In genomic region chr1:150753416-150753815, GRCh38 we compare ENCODE assay signal across 28 cellular contexts. TPM values are rescaled to one million over a fixed set of nuclear protein-coding genes. Genes with fewer than 3 reads are reported as not detected.
A peak's percentile ranks its signal among the peaks of the same experiment; 100 is the strongest.
DNase-seq lines count a peak whose midpoint lies in the region; ATAC-seq and TF ChIP-seq lines count a peak whose summit lies in the region.
"Had no signal": no experiment of that assay in that cellular context is flagged by ENCODE, and none has a peak within 500 bp of the region (broad histone marks: within the 10 kb centered on the region; RNA-seq: fewer than 3 reads in every experiment).

No MANE protein-coding gene starts in this region.

- in situ Hi-C loops in transverse colon (cut with MboI; ENCODE audit: low pct_ligation_motif_present in 1 of 4, low pct_unique_long_range_greater_than_20kb in 1 of 4, low sequenced_read_pairs in 3 of 4), result no loop called here

- H3K36me3 ChIP-seq in colonic mucosa (no peaks in the 10 kb centered on the region), mucosa of rectum (ENCODE audit: control insufficient read depth in 2 of 2, insufficient read depth in 2 of 2, low read length in 2 of 2) (peaks cover 35 to 43% of the 10 kb centered on the region in 2 donors), transverse colon (peaks cover 0 to 39% (median 7%) of the 10 kb centered on the region in 4 donors)
- H3K36me3 ChIP-seq: HAP-1 had no signal

- H3K27ac ChIP-seq in colonic mucosa, result peak overlapping the region; percentile 71
- peak overlapping the region; percentile 75 to 84 for H3K27ac ChIP-seq in mucosa of rectum (ENCODE audit: low read depth in 2 of 2, low read length in 2 of 2)
- H3K27ac ChIP-seq in transverse colon, result peak overlapping the region; percentile 54 to 83 (median 75)
- H3K27ac ChIP-seq: PC-9, SJCRH30 had no signal

- H3K4me3 ChIP-seq in colonic mucosa, result no peak overlapping the region
- no peak overlapping the region for H3K4me3 ChIP-seq in mucosa of rectum (ENCODE audit: low read length in 2 of 2)
- H3K4me3 ChIP-seq in transverse colon, result no peak overlapping the region
- H3K4me3 ChIP-seq: HAP-1, PC-9, SJCRH30 had no signal

- intact Hi-C loops in colonic mucosa (cut with DNase I), result no loop called here
- intact Hi-C loops in transverse colon (cut with DNase I; ENCODE audit: low total_unique reads), result no loop called here
- intact Hi-C loops in natural killer cell (cut with micrococcal nuclease), result no loop called here

- H3K27ac Mint-ChIP-seq in activated naive CD8-positive, alpha-beta T cell treated with anti-CD3 and anti-CD28 coated beads, Interleukin-2, amount 50 U/mL, for 24 hours, result peak overlapping the region; percentile 27
- no peak overlapping the region for H3K27ac Mint-ChIP-seq in activated naive CD8-positive, alpha-beta T cell treated with anti-CD3 and anti-CD28 coated beads for 36 hours
- H3K27ac Mint-ChIP-seq in immature natural killer cell (no peak overlapping the region), natural killer cell (no peak overlapping the region)

- 64% methylated on average over 2 of the region's 2 CpGs; no CpG with 5 or more reads in 1 of the 2 donors for WGBS in transverse colon (ENCODE audit: low coverage in 1 of 2), 2 donors

- H3K4me1 Mint-ChIP-seq in activated naive CD8-positive, alpha-beta T cell treated with anti-CD3 and anti-CD28 coated beads, Interleukin-2, amount 50 U/mL, for 24 hours, result no peaks in the 10 kb centered on the region
- H3K4me1 Mint-ChIP-seq in activated naive CD8-positive, alpha-beta T cell treated with anti-CD3 and anti-CD28 coated beads for 36 hours, result no peaks in the 10 kb centered on the region
- no peaks in the 10 kb centered on the region for H3K4me1 Mint-ChIP-seq in immature natural killer cell
- H3K4me1 Mint-ChIP-seq in natural killer cell, result no peaks in the 10 kb centered on the region

- TF ChIP-seq CTCF in colonic mucosa (IDR thresholded peaks at IDR 0.05) (no peak), transverse colon (IDR thresholded peaks at IDR 0.05) (no peak), natural killer cell (IDR thresholded peaks at IDR 0.05) (no peak)

- H3K9me3 Mint-ChIP-seq in activated naive CD8-positive, alpha-beta T cell treated with anti-CD3 and anti-CD28 coated beads, Interleukin-2, amount 50 U/mL, for 24 hours, result no peaks in the 10 kb centered on the region
- H3K9me3 Mint-ChIP-seq in activated naive CD8-positive, alpha-beta T cell treated with anti-CD3 and anti-CD28 coated beads for 36 hours, result no peaks in the 10 kb centered on the region
- no peaks in the 10 kb centered on the region for H3K9me3 Mint-ChIP-seq in immature natural killer cell
- H3K9me3 Mint-ChIP-seq in natural killer cell, result no peaks in the 10 kb centered on the region

- no peaks in the 10 kb centered on the region for H3K27me3 Mint-ChIP-seq in activated naive CD8-positive, alpha-beta T cell treated with anti-CD3 and anti-CD28 coated beads, Interleukin-2, amount 50 U/mL, for 24 hours
- H3K27me3 Mint-ChIP-seq in activated naive CD8-positive, alpha-beta T cell treated with anti-CD3 and anti-CD28 coated beads for 36 hours, result no peaks in the 10 kb centered on the region
- H3K27me3 Mint-ChIP-seq in immature natural killer cell (ENCODE audit: low read depth in 3 of 3), result no peaks in the 10 kb centered on the region
- no peaks in the 10 kb centered on the region for H3K27me3 Mint-ChIP-seq in natural killer cell (ENCODE audit: low read depth in 2 of 2)

- no peaks in the 10 kb centered on the region for H3K27me3 ChIP-seq in colonic mucosa
- no peaks in the 10 kb centered on the region for H3K27me3 ChIP-seq in mucosa of rectum (ENCODE audit: control insufficient read depth in 2 of 2, insufficient read depth in 2 of 2, low read length in 2 of 2)
- H3K27me3 ChIP-seq in transverse colon, result no peaks in the 10 kb centered on the region
- H3K27me3 ChIP-seq: SJCRH30 had no signal

- no peaks in the 10 kb centered on the region for H3K4me1 ChIP-seq in colonic mucosa
- H3K4me1 ChIP-seq in mucosa of rectum (ENCODE audit: control insufficient read depth in 2 of 2, insufficient read depth in 2 of 2, low read length in 2 of 2), result peaks cover 5 to 40% of the 10 kb centered on the region in 2 donors
- H3K4me1 ChIP-seq in transverse colon, result peaks cover 0 to 41% (median 16%) of the 10 kb centered on the region in 4 donors
- H3K4me1 ChIP-seq: SJCRH30 had no signal

- H3K9ac ChIP-seq in colonic mucosa (ENCODE audit: low read depth in 2 of 2, low read length in 2 of 2), result peak overlapping the region in 1 of 2 donors; percentile 55
- H3K9ac ChIP-seq in mucosa of rectum (ENCODE audit: low read depth in 1 of 2, low read length in 2 of 2), result peak overlapping the region in 1 of 2 donors; percentile 50

- peak; percentile 31 for TF ChIP-seq POLR2A in transverse colon (IDR thresholded peaks at IDR 0.05)

- peaks cover 16% of the 10 kb centered on the region for H3K36me3 Mint-ChIP-seq in activated naive CD8-positive, alpha-beta T cell treated with anti-CD3 and anti-CD28 coated beads, Interleukin-2, amount 50 U/mL, for 24 hours (ENCODE audit: low read depth)
- H3K36me3 Mint-ChIP-seq in activated naive CD8-positive, alpha-beta T cell treated with anti-CD3 and anti-CD28 coated beads for 36 hours, result peaks cover 8% of the 10 kb centered on the region
- peaks cover 28 to 50% (median 32%) of the 10 kb centered on the region in 3 donors for H3K36me3 Mint-ChIP-seq in immature natural killer cell
- peaks cover 10% of the 10 kb centered on the region for H3K36me3 Mint-ChIP-seq in natural killer cell

- no peaks in the 10 kb centered on the region for H3K9me3 ChIP-seq in colonic mucosa
- no peaks in the 10 kb centered on the region for H3K9me3 ChIP-seq in mucosa of rectum (ENCODE audit: control insufficient read depth in 2 of 2, low read length in 2 of 2)
- H3K9me3 ChIP-seq in transverse colon, result no peaks in the 10 kb centered on the region
- H3K9me3 ChIP-seq: HAP-1, SJCRH30 had no signal

- TF ChIP-seq EP300 in transverse colon (IDR thresholded peaks at IDR 0.05; ENCODE audit: low read depth), result no peak

- no peak for ATAC-seq in activated naive CD8-positive, alpha-beta T cell treated with anti-CD3 and anti-CD28 coated beads, Interleukin-2, amount 50 U/mL, for 24 hours
- no peak for ATAC-seq in GM21390 (IDR thresholded peaks at IDR 0.05; ENCODE audit: unreplicated experiment)
- ATAC-seq in natural killer cell, result no peak
- ATAC-seq: Right ventricle myocardium inferior, SK-N-SH treated with all-trans-retinoic acid at 6 μM for 48 hours had no signal

- H3K4me3 Mint-ChIP-seq in activated naive CD8-positive, alpha-beta T cell treated with anti-CD3 and anti-CD28 coated beads, Interleukin-2, amount 50 U/mL, for 24 hours, result no peak overlapping the region
- H3K4me3 Mint-ChIP-seq in activated naive CD8-positive, alpha-beta T cell treated with anti-CD3 and anti-CD28 coated beads for 36 hours, result no peak overlapping the region
- H3K4me3 Mint-ChIP-seq in immature natural killer cell (no peak overlapping the region), natural killer cell (no peak overlapping the region)

- no peak for DNase-seq in activated naive CD8-positive, alpha-beta T cell treated with anti-CD3 and anti-CD28 coated beads, Interleukin-2, amount 50 U/mL, for 24 hours
- no peak for DNase-seq in activated naive CD8-positive, alpha-beta T cell treated with anti-CD3 and anti-CD28 coated beads for 36 hours
- DNase-seq in colonic mucosa (peak; percentile 56), transverse colon (peak; percentile 30), immature natural killer cell (no peak), natural killer cell (no peak)
- DNase-seq: Calu3; DMS79 treated with DMSO at 0.1 percent for 48 hours; GF-D8; KG1; NCI-H1092; NCI-H1417 treated with DMSO at 0.1 percent for 48 hours; NCI-H1694 treated with DMSO at 0.1 percent for 48 hours; NCI-H2081; NCI-H2171 treated with DMSO at 0.1 percent for 48 hours; NCI-H345; NCI-H526; NCI-H82; NK-92 treated with Interleukin-12 subunit alpha and Interleukin-12 subunit beta, amount 100 ng/mL, for 24 hours; PC-9; SJCRH30 had no signal

RNA-seq across cellular contexts. Expression of gene CTSS, which starts 12.2 kb away (rescaled TPM):
- 10 to 100 TPM; 38.5 to 38.9 TPM for total RNA-seq in activated naive CD8-positive, alpha-beta T cell treated with anti-CD3 and anti-CD28 coated beads for 36 hours
- total RNA-seq in colonic mucosa (100 to 1,000 TPM; 210 to 554 TPM), transverse colon (100 to 1,000 TPM; 235 to 454 (median 330) TPM), natural killer cell (100 to 1,000 TPM; 169 to 245 (median 229) TPM)
- 100 to 1,000 TPM; 162 to 235 (median 177) TPM for polyA plus RNA-seq in immature natural killer cell

RNA-seq across cellular contexts. Expression of gene HORMAD1, which starts 32.7 kb away (rescaled TPM):
- not detected for total RNA-seq in activated naive CD8-positive, alpha-beta T cell treated with anti-CD3 and anti-CD28 coated beads for 36 hours
- total RNA-seq in colonic mucosa (1 to 10 TPM in 1 of 2 donors, not detected in 1; 1.1 TPM), transverse colon (1 to 10 TPM in 1 of 4 donors, under 1 TPM in 1, not detected in 2; 0.41 to 1.6 TPM), natural killer cell (under 1 TPM in 2 of 3 donors, not detected in 1; 0.57 to 0.65 TPM)
- not detected for polyA plus RNA-seq in immature natural killer cell
- total RNA-seq: A172, Calu3, PC-9, Right ventricle myocardium inferior, RPMI7951 had no signal

RNA-seq across cellular contexts. Expression of gene CTSK, which starts 54.6 kb away (rescaled TPM):
- total RNA-seq in activated naive CD8-positive, alpha-beta T cell treated with anti-CD3 and anti-CD28 coated beads for 36 hours, result 1 to 10 TPM; 2.4 to 2.6 TPM
- total RNA-seq in colonic mucosa (10 to 100 TPM; 11.4 to 33.6 TPM), transverse colon (10 to 100 TPM; 13.3 to 53.2 (median 35.8) TPM), natural killer cell (10 to 100 TPM in 1 of 3 donors, 1 to 10 TPM in 2; 9.1 to 11.0 (median 9.1) TPM)
- 1 to 10 TPM in 1 of 3 donors, not detected in 2; 1.1 TPM for polyA plus RNA-seq in immature natural killer cell

RNA-seq across cellular contexts. Expression of gene GOLPH3L, which starts 56.5 kb away (rescaled TPM):
- 10 to 100 TPM; 15.2 to 15.8 TPM for total RNA-seq in activated naive CD8-positive, alpha-beta T cell treated with anti-CD3 and anti-CD28 coated beads for 36 hours
- 100 to 1,000 TPM in 1 of 2 donors, 10 to 100 TPM in 1; 70.0 to 101 TPM for total RNA-seq in colonic mucosa
- 10 to 100 TPM; 12.7 to 61.0 (median 34.7) TPM for total RNA-seq in transverse colon
- 10 to 100 TPM in 2 of 3 donors, 1 to 10 TPM in 1; 8.9 to 27.1 (median 13.4) TPM for polyA plus RNA-seq in immature natural killer cell
- 10 to 100 TPM in 2 of 3 donors, 1 to 10 TPM in 1; 6.2 to 13.6 (median 10.3) TPM for total RNA-seq in natural killer cell

Comparison
In these comparisons a context has a peak if more than half of its experiments do, and no peak if none do; other contexts are left out.
1. DNase-seq: peak in colonic mucosa (single experiment) and transverse colon (single experiment); none in activated naive CD8-positive, alpha-beta T cell treated with anti-CD3 and anti-CD28 coated beads, Interleukin-2, amount 50 U/mL, for 24 hours (single experiment), activated naive CD8-positive, alpha-beta T cell treated with anti-CD3 and anti-CD28 coated beads for 36 hours (single experiment), immature natural killer cell (0 of 3) and natural killer cell (single experiment).
2. RNA of gene CTSS, which starts 12.2 kb away (total RNA-seq): 210 to 554 TPM in colonic mucosa, 235 to 454 TPM in transverse colon and 169 to 245 TPM in natural killer cell; 38.5 to 38.9 TPM in activated naive CD8-positive, alpha-beta T cell treated with anti-CD3 and anti-CD28 coated beads for 36 hours; every median in the first group is over 4 times any median in the second.
3. Peak in every context shown above with its lines, with median percentiles within 50 percentile points of each other: H3K27ac ChIP-seq.